ENCODE assay signal across 8 cellular contexts in genomic region chr6:90397929-90398674, GRCh38.
DNase-seq lines count a peak whose midpoint lies in the region; ATAC-seq, FAIRE-seq and TF ChIP-seq lines count a peak whose summit lies in the region.

No MANE protein-coding gene starts in this region.

- H3K27ac ChIP-seq in RWPE2 (ENCODE audit: poor library complexity, severe bottlenecking) = no peak overlapping the region

- DNase-seq in RWPE2 (ENCODE audit: low spot score) = no peak
- peak; percentile 75 for DNase-seq in activated naive CD4-positive, alpha-beta T cell treated with anti-CD3 and anti-CD28 coated beads, Interleukin-2, amount 10 ng/mL, durations not matched to agents 7 days and 5 days
- DNase-seq in stimulated activated CD4-positive, alpha-beta T cell treated with anti-CD3 and anti-CD28 coated beads, Interleukin-12 subunit alpha, Interleukin-12 subunit beta, amount 100 ng/mL, for 4 hours = peak; percentile 72
- no peak for DNase-seq in WTC11 (ENCODE audit: low spot score)
- DNase-seq in GM19239 (ENCODE audit: insufficient read length, low spot score) = no peak
- DNase-seq in NCI-H2081 treated with DMSO at 0.1 percent for 48 hours (lab: John Stamatoyannopoulos, UW) = no peak
- no peak for DNase-seq in Caco-2

- ATAC-seq in GM18907 (IDR thresholded peaks at IDR 0.05; ENCODE audit: unreplicated experiment) = peak; percentile 65
- ATAC-seq in RWPE2 (ENCODE audit: low read depth) = peak; percentile 68
- ATAC-seq in WTC11 = no peak

- H3K4me3 ChIP-seq in RWPE2 (ENCODE audit: severe bottlenecking) (no peak overlapping the region), Caco-2 (ENCODE audit: low read depth, low read length) (no peak overlapping the region)

- no peaks in the 10 kb centered on the region for H3K9me3 Mint-ChIP-seq in activated naive CD4-positive, alpha-beta T cell treated with anti-CD3 and anti-CD28 coated beads, Interleukin-2, amount 10 ng/mL, durations not matched to agents 7 days and 5 days
- no peaks in the 10 kb centered on the region for H3K9me3 Mint-ChIP-seq in WTC11
- no peaks in the 10 kb centered on the region for H3K9me3 Mint-ChIP-seq in Caco-2 (ENCODE audit: unreplicated experiment)

- no peak overlapping the region for H3K4me3 Mint-ChIP-seq in activated naive CD4-positive, alpha-beta T cell treated with anti-CD3 and anti-CD28 coated beads, Interleukin-2, amount 10 ng/mL, durations not matched to agents 7 days and 5 days
- H3K4me3 Mint-ChIP-seq in WTC11 (no peak overlapping the region), Caco-2 (ENCODE audit: unreplicated experiment) (no peak overlapping the region)

- BruUV-seq in Caco-2 (replicated peaks; lab: Mats Ljungman, UMichigan) = no TSS peak

- no peaks in the 10 kb centered on the region for H3K9me3 ChIP-seq in RWPE2 (ENCODE audit: severe bottlenecking)
- H3K9me3 ChIP-seq in Caco-2 = no peaks in the 10 kb centered on the region

- H3K27ac Mint-ChIP-seq in activated naive CD4-positive, alpha-beta T cell treated with anti-CD3 and anti-CD28 coated beads, Interleukin-2, amount 10 ng/mL, durations not matched to agents 7 days and 5 days = peak overlapping the region; percentile 53
- H3K27ac Mint-ChIP-seq in WTC11 (no peak overlapping the region), Caco-2 (ENCODE audit: unreplicated experiment) (no peak overlapping the region)

- no peaks in the 10 kb centered on the region for H3K27me3 Mint-ChIP-seq in activated naive CD4-positive, alpha-beta T cell treated with anti-CD3 and anti-CD28 coated beads, Interleukin-2, amount 10 ng/mL, durations not matched to agents 7 days and 5 days
- H3K27me3 Mint-ChIP-seq in WTC11 (ENCODE audit: low read depth) (peaks cover 9% of the 10 kb centered on the region), Caco-2 (ENCODE audit: insufficient read depth, unreplicated experiment) (peaks cover 14% of the 10 kb centered on the region)

- H3K4me1 ChIP-seq in RWPE2 (ENCODE audit: insufficient read depth, poor library complexity, severe bottlenecking) = no peaks in the 10 kb centered on the region
- H3K4me1 ChIP-seq in Caco-2 = no peaks in the 10 kb centered on the region

- peaks cover 89% of the 10 kb centered on the region for H3K4me1 Mint-ChIP-seq in activated naive CD4-positive, alpha-beta T cell treated with anti-CD3 and anti-CD28 coated beads, Interleukin-2, amount 10 ng/mL, durations not matched to agents 7 days and 5 days
- peaks cover 3% of the 10 kb centered on the region for H3K4me1 Mint-ChIP-seq in WTC11
- H3K4me1 Mint-ChIP-seq in Caco-2 (ENCODE audit: low read depth, unreplicated experiment) = no peaks in the 10 kb centered on the region

- CTCF ChIA-PET in activated naive CD4-positive, alpha-beta T cell treated with anti-CD3 and anti-CD28 coated beads, Interleukin-2, amount 10 ng/mL, durations not matched to agents 7 days and 5 days (lab: Charles Lee) = interaction anchor here (0.9 to 8.7 kb wide), 15 partner anchors 8 to 315 kb away, joined by 3 to 104 read pairs (median 4); no protein-coding TSS in a partner anchor
- CTCF ChIA-PET in WTC11 (lab: Charles Lee) (interaction anchor here (0.5 to 2.8 kb wide), 4 partner anchors 20 to 458 kb away, joined by 3 to 11 read pairs (median 6); no protein-coding TSS in a partner anchor), Caco-2 (lab: Charles Lee) (no interaction called here)

- TF ChIP-seq CTCF in RWPE2 (IDR thresholded peaks at IDR 0.05; ENCODE audit: poor library complexity, severe bottlenecking) (no peak), WTC11 (IDR thresholded peaks at IDR 0.05) (no peak), Caco-2 (IDR thresholded peaks at IDR 0.05; ENCODE audit: insufficient read depth in 1 of 2, low read depth in 1 of 2, low read length in 1 of 2, severe bottlenecking in 1 of 2, unreplicated experiment in 1 of 2) (no peak)

- no peaks in the 10 kb centered on the region for H3K27me3 ChIP-seq in RWPE2 (ENCODE audit: insufficient read depth, poor library complexity, severe bottlenecking)
- no peaks in the 10 kb centered on the region for H3K27me3 ChIP-seq in Caco-2 (replicated peaks; ENCODE audit: control insufficient read depth, insufficient read depth, low read length)

- H3K36me3 ChIP-seq in RWPE2 (ENCODE audit: low read depth) = no peaks in the 10 kb centered on the region
- H3K36me3 ChIP-seq in Caco-2 (ENCODE audit: control insufficient read depth, insufficient read depth, low read length) = no peaks in the 10 kb centered on the region

- intact Hi-C loops in Caco-2 (cut with micrococcal nuclease; ENCODE audit: unreplicated experiment) = no loop called here

- H3K36me3 Mint-ChIP-seq in activated naive CD4-positive, alpha-beta T cell treated with anti-CD3 and anti-CD28 coated beads, Interleukin-2, amount 10 ng/mL, durations not matched to agents 7 days and 5 days = no peaks in the 10 kb centered on the region
- H3K36me3 Mint-ChIP-seq in WTC11 = no peaks in the 10 kb centered on the region
- no peaks in the 10 kb centered on the region for H3K36me3 Mint-ChIP-seq in Caco-2 (ENCODE audit: insufficient read depth, unreplicated experiment)

- POLR2A ChIA-PET in WTC11 (lab: Charles Lee) (no interaction called here), Caco-2 (lab: Charles Lee) (no interaction called here)

- FAIRE-seq in GM19239 (lab: Jason Lieb, UNC) = no peak

TF ChIP-seq in WTC11, 78 proteins besides CTCF, POLR2A, EP300 and RAD21:
- TF ChIP-seq ZNF317 (CRISPR knock-in tag; IDR thresholded peaks at IDR 0.05; ENCODE audit: borderline replicate concordance, low read depth) (no peak), CREB1 (CRISPR knock-in tag; IDR thresholded peaks at IDR 0.05) (no peak), ZSCAN18 (CRISPR knock-in tag; IDR thresholded peaks at IDR 0.05) (no peak), ZNF121 (CRISPR knock-in tag; IDR thresholded peaks at IDR 0.05) (no peak), HMGA2 (CRISPR knock-in tag; IDR thresholded peaks at IDR 0.05) (no peak), USF2 (CRISPR knock-in tag; IDR thresholded peaks at IDR 0.05) (no peak), ATF1 (CRISPR knock-in tag; IDR thresholded peaks at IDR 0.05) (no peak), SMAD3 (CRISPR knock-in tag; IDR thresholded peaks at IDR 0.05; ENCODE audit: borderline replicate concordance) (no peak)
- TF ChIP-seq, protein P1, sequence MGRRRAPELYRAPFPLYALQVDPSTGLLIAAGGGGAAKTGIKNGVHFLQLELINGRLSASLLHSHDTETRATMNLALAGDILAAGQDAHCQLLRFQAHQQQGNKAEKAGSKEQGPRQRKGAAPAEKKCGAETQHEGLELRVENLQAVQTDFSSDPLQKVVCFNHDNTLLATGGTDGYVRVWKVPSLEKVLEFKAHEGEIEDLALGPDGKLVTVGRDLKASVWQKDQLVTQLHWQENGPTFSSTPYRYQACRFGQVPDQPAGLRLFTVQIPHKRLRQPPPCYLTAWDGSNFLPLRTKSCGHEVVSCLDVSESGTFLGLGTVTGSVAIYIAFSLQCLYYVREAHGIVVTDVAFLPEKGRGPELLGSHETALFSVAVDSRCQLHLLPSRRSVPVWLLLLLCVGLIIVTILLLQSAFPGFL (CRISPR knock-in tag; IDR thresholded peaks at IDR 0.05; ENCODE audit: borderline replicate concordance) = no peak
- TF ChIP-seq, protein P2, sequence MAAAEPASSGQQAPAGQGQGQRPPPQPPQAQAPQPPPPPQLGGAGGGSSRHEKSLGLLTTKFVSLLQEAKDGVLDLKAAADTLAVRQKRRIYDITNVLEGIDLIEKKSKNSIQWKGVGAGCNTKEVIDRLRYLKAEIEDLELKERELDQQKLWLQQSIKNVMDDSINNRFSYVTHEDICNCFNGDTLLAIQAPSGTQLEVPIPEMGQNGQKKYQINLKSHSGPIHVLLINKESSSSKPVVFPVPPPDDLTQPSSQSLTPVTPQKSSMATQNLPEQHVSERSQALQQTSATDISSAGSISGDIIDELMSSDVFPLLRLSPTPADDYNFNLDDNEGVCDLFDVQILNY (CRISPR knock-in tag; IDR thresholded peaks at IDR 0.05) = no peak
- TF ChIP-seq, protein P3, sequence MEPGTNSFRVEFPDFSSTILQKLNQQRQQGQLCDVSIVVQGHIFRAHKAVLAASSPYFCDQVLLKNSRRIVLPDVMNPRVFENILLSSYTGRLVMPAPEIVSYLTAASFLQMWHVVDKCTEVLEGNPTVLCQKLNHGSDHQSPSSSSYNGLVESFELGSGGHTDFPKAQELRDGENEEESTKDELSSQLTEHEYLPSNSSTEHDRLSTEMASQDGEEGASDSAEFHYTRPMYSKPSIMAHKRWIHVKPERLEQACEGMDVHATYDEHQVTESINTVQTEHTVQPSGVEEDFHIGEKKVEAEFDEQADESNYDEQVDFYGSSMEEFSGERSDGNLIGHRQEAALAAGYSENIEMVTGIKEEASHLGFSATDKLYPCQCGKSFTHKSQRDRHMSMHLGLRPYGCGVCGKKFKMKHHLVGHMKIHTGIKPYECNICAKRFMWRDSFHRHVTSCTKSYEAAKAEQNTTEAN (CRISPR knock-in tag; IDR thresholded peaks at IDR 0.05) = no peak
TF ChIP-seq in WTC11: peak in this region for 0.

Comparison
In these comparisons a context has a peak if more than half of its experiments do, and no peak if none do; other contexts are left out.
1. DNase-seq: peak in activated naive CD4-positive, alpha-beta T cell treated with anti-CD3 and anti-CD28 coated beads, Interleukin-2, amount 10 ng/mL, durations not matched to agents 7 days and 5 days (single experiment) and stimulated activated CD4-positive, alpha-beta T cell treated with anti-CD3 and anti-CD28 coated beads, Interleukin-12 subunit alpha, Interleukin-12 subunit beta, amount 100 ng/mL, for 4 hours (single experiment); none in RWPE2 (single experiment), WTC11 (single experiment), GM19239 (single experiment), NCI-H2081 treated with DMSO at 0.1 percent for 48 hours (single experiment) and Caco-2 (0 of 2).